10 cellular contexts compared by ENCODE assay signal in the genomic region with DNA sequence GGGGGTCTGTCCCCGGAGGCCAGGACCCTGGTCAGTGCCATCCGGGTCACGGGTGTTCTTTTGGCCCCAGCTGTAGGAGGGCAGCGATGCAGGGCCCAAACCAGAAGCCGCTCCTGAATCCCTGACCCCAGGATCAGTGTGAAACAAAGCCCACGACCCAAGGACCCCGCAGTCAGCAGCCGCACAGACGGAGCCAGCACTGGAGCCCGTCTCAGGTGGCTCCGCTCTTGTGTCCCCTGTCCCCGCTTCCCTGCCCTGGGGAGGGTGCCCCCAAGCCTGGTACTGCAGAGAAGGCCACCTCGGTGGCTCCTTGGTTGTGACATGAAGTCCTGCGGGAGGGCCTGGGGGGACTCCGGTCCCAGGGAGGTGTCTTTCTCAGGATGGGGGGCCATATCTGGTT.
"Had no signal": no experiment of that assay in that cellular context is flagged by ENCODE, and none has a peak within 500 bp of the region (broad histone marks: within the 10 kb centered on the region; RNA-seq: fewer than 3 reads in every experiment).

No MANE protein-coding gene starts in this region.

- H3K4me1 Mint-ChIP-seq: immature natural killer cell; stimulated activated memory B cell treated with anti-CD40 and anti-IgM and Interleukin-4, amounts not matched to agents 10 μg/mL and 1 μg/mL and 100 μg/mL, for 72 hours had no signal

- DNase-seq: effector memory CD8-positive, alpha-beta T cell; foreskin keratinocyte; immature natural killer cell; left cardiac atrium; mesendoderm; naive thymus-derived CD4-positive, alpha-beta T cell; posterior cingulate gyrus; stimulated activated CD4-positive, alpha-beta T cell treated with anti-CD3 and anti-CD28 coated beads, Interleukin-4, amount 100 ng/mL, for 24 hours had no signal

- H3K4me3 Mint-ChIP-seq: effector memory CD8-positive, alpha-beta T cell; immature natural killer cell; naive thymus-derived CD4-positive, alpha-beta T cell; stimulated activated memory B cell treated with anti-CD40 and anti-IgM and Interleukin-4, amounts not matched to agents 10 μg/mL and 1 μg/mL and 100 μg/mL, for 72 hours; stimulated activated naive CD8-positive, alpha-beta T cell treated with anti-CD3 and anti-CD28 coated beads, Interleukin-15, Interleukin-2, amounts not matched to agents 100 ng/mL and 50 ng/mL, for 24 hours had no signal

- H3K27me3 Mint-ChIP-seq: effector memory CD8-positive, alpha-beta T cell; naive thymus-derived CD4-positive, alpha-beta T cell; stimulated activated naive CD8-positive, alpha-beta T cell treated with anti-CD3 and anti-CD28 coated beads, Interleukin-15, Interleukin-2, amounts not matched to agents 100 ng/mL and 50 ng/mL, for 24 hours had no signal

- ATAC-seq: effector memory CD8-positive, alpha-beta T cell; foreskin keratinocyte; naive thymus-derived CD4-positive, alpha-beta T cell; stimulated activated memory B cell treated with anti-CD40 and anti-IgM and Interleukin-4, amounts not matched to agents 10 μg/mL and 1 μg/mL and 100 μg/mL, for 72 hours had no signal

- H3K27ac ChIP-seq: foreskin keratinocyte had no signal

- H3K27me3 ChIP-seq: foreskin keratinocyte had no signal

- H3K9me3 Mint-ChIP-seq: effector memory CD8-positive, alpha-beta T cell; immature natural killer cell; naive thymus-derived CD4-positive, alpha-beta T cell; stimulated activated memory B cell treated with anti-CD40 and anti-IgM and Interleukin-4, amounts not matched to agents 10 μg/mL and 1 μg/mL and 100 μg/mL, for 72 hours; stimulated activated naive CD8-positive, alpha-beta T cell treated with anti-CD3 and anti-CD28 coated beads, Interleukin-15, Interleukin-2, amounts not matched to agents 100 ng/mL and 50 ng/mL, for 24 hours had no signal

- H3K27ac Mint-ChIP-seq: effector memory CD8-positive, alpha-beta T cell; immature natural killer cell; naive thymus-derived CD4-positive, alpha-beta T cell; stimulated activated memory B cell treated with anti-CD40 and anti-IgM and Interleukin-4, amounts not matched to agents 10 μg/mL and 1 μg/mL and 100 μg/mL, for 72 hours; stimulated activated naive CD8-positive, alpha-beta T cell treated with anti-CD3 and anti-CD28 coated beads, Interleukin-15, Interleukin-2, amounts not matched to agents 100 ng/mL and 50 ng/mL, for 24 hours had no signal

- H3K36me3 Mint-ChIP-seq: immature natural killer cell; naive thymus-derived CD4-positive, alpha-beta T cell; stimulated activated memory B cell treated with anti-CD40 and anti-IgM and Interleukin-4, amounts not matched to agents 10 μg/mL and 1 μg/mL and 100 μg/mL, for 72 hours had no signal
